16 cellular contexts compared by ENCODE assay signal in genomic region chr3:171944109-171945016, GRCh38.
DNase-seq lines count a peak whose midpoint lies in the region; ATAC-seq and TF ChIP-seq lines count a peak whose summit lies in the region.
"Had no signal": no experiment of that assay in that cellular context is flagged by ENCODE, and none has a peak within 500 bp of the region (broad histone marks: within the 10 kb centered on the region; RNA-seq: fewer than 3 reads in every experiment).

No MANE protein-coding gene starts in this region.

- TF ChIP-seq CTCF in 22Rv1 (IDR thresholded peaks at IDR 0.05) = no peak
- TF ChIP-seq CTCF in mesothelial cell of epicardium (IDR thresholded peaks at IDR 0.05; ENCODE audit: unreplicated experiment) = no peak

- H3K36me3 Mint-ChIP-seq in mesothelial cell of epicardium = peaks cover 4% of the 10 kb centered on the region

- peaks cover 54% of the 10 kb centered on the region for H3K4me1 Mint-ChIP-seq in mesothelial cell of epicardium
- H3K4me1 Mint-ChIP-seq: activated B cell treated with CpG ODN at 0.5 μM for 24 hours; activated naive CD8-positive, alpha-beta T cell treated with anti-CD3 and anti-CD28 coated beads, Interleukin-2, amount 50 U/mL, for 24 hours had no signal

- DNase-seq in HT-29 (ENCODE audit: low spot score) (peak; percentile 44), dermis blood vessel endothelial cell (peak; percentile 49), mesothelial cell of epicardium (ENCODE audit: low spot score in 2 of 2, unreplicated experiment in 2 of 2) (no peak), NCI-H1092 treated with DMSO at 0.1 percent for 48 hours (lab: John Stamatoyannopoulos, UW) (no peak), SK-N-DZ (ENCODE audit: low spot score) (no peak)
- DNase-seq in activated CD4-positive, alpha-beta T cell treated with anti-CD3 and anti-CD28 coated beads, Interleukin-2, amount 50 U/mL, for 1 hour = no peak
- DNase-seq: activated B cell treated with CpG ODN at 0.5 μM for 24 hours; activated CD8-positive, alpha-beta memory T cell treated with anti-CD3 and anti-CD28 coated beads, Interleukin-2, amount 50 U/mL, for 4 hours; activated naive CD8-positive, alpha-beta T cell treated with anti-CD3 and anti-CD28 coated beads, Interleukin-2, amount 50 U/mL, for 24 hours; DMS153; gastrocnemius medialis; NCI-H2081 treated with DMSO at 0.1 percent for 48 hours; stimulated activated CD8-positive, alpha-beta memory T cell treated with anti-CD3 and anti-CD28 coated beads, Interleukin-4, amount 100 ng/mL, for 48 hours had no signal

- H3K27me3 Mint-ChIP-seq in mesothelial cell of epicardium (ENCODE audit: low read depth) = no peaks in the 10 kb centered on the region

- ATAC-seq in HG03097 (IDR thresholded peaks at IDR 0.05; ENCODE audit: low FRiP score, unreplicated experiment) = no peak
- ATAC-seq: activated naive CD8-positive, alpha-beta T cell treated with anti-CD3 and anti-CD28 coated beads, Interleukin-2, amount 50 U/mL, for 24 hours; gastrocnemius medialis had no signal

- H3K9me3 Mint-ChIP-seq in mesothelial cell of epicardium = peaks cover 14% of the 10 kb centered on the region
- H3K9me3 Mint-ChIP-seq: activated B cell treated with CpG ODN at 0.5 μM for 24 hours; activated naive CD8-positive, alpha-beta T cell treated with anti-CD3 and anti-CD28 coated beads, Interleukin-2, amount 50 U/mL, for 24 hours had no signal

- H3K4me3 Mint-ChIP-seq in mesothelial cell of epicardium = no peak overlapping the region
- H3K4me3 Mint-ChIP-seq: activated B cell treated with CpG ODN at 0.5 μM for 24 hours; activated naive CD8-positive, alpha-beta T cell treated with anti-CD3 and anti-CD28 coated beads, Interleukin-2, amount 50 U/mL, for 24 hours had no signal

- H3K27ac ChIP-seq in 22Rv1 = peak overlapping the region; percentile 44
- H3K27ac ChIP-seq: gastrocnemius medialis, parathyroid adenoma had no signal

- H3K27ac Mint-ChIP-seq in mesothelial cell of epicardium = peak overlapping the region; percentile 87
- H3K27ac Mint-ChIP-seq: activated B cell treated with CpG ODN at 0.5 μM for 24 hours; activated naive CD8-positive, alpha-beta T cell treated with anti-CD3 and anti-CD28 coated beads, Interleukin-2, amount 50 U/mL, for 24 hours had no signal

Comparison
In these comparisons a context has a peak if more than half of its experiments do, and no peak if none do; other contexts are left out.
1. DNase-seq: peak in HT-29 (single experiment) and dermis blood vessel endothelial cell (single experiment); none in mesothelial cell of epicardium (0 of 2), activated CD4-positive, alpha-beta T cell treated with anti-CD3 and anti-CD28 coated beads, Interleukin-2, amount 50 U/mL, for 1 hour (single experiment), NCI-H1092 treated with DMSO at 0.1 percent for 48 hours (single experiment) and SK-N-DZ (single experiment).